ENCODE assay signal across 1 cellular context in the genomic region with DNA sequence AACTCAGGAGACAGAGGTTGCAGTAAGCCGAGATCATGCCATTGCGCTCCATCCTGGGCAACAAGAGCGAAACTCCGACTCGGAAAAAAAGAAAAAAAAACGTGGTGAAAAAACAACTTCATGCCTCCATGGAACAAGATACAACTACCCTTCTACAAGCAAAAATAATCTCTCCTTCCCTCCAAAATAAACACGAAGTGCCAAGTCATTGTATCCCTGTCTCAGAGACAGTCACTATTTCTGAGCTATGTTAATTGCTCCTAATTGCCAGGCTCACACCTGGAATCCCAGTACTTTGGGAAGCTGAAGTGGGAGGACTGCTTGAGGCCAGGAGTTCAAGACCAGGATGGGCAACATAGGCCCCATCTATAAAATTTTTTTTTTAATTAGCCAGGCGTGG.
TF ChIP-seq lines count a peak whose summit lies in the region.

No MANE protein-coding gene starts in this region.

TF ChIP-seq in HEK293, 187 proteins besides CTCF, POLR2A, EP300 and RAD21:
- no peak for TF ChIP-seq SETDB1 (IDR thresholded peaks at IDR 0.05; ENCODE audit: insufficient read length, low read length)
- TF ChIP-seq ZNF610 (tag by site-specific recombination; IDR thresholded peaks at IDR 0.05; ENCODE audit: borderline replicate concordance) = no peak
- TF ChIP-seq ZNF629 (tag by site-specific recombination; IDR thresholded peaks at IDR 0.05) = no peak
- TF ChIP-seq SP7 (tag by site-specific recombination; IDR thresholded peaks at IDR 0.05) = no peak
- TF ChIP-seq ZNF174 (tag by site-specific recombination; IDR thresholded peaks at IDR 0.05) = no peak
- TF ChIP-seq, protein P1, sequence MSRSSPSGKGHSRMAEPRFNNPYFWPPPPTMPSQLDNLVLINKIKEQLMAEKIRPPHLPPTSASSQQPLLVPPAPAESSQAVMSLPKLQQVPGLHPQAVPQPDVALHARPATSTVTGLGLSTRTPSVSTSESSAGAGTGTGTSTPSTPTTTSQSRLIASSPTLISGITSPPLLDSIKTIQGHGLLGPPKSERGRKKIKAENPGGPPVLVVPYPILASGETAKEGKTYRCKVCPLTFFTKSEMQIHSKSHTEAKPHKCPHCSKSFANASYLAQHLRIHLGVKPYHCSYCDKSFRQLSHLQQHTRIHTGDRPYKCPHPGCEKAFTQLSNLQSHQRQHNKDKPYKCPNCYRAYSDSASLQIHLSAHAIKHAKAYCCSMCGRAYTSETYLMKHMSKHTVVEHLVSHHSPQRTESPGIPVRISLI (tag by site-specific recombination; IDR thresholded peaks at IDR 0.05) = peak; percentile 59; the same call in 1 of the 2 replicates
- TF ChIP-seq GLI2 (tag by site-specific recombination; IDR thresholded peaks at IDR 0.05; ENCODE audit: borderline replicate concordance, low read depth) = no peak
